ENCODE assay signal across 29 cellular contexts in genomic region chr16:5793556-5793955, GRCh38.
"Had no signal": no experiment of that assay in that cellular context is flagged by ENCODE, and none has a peak within 500 bp of the region (broad histone marks: within the 10 kb centered on the region; RNA-seq: fewer than 3 reads in every experiment).

No MANE protein-coding gene starts in this region.

- H3K9me3 Mint-ChIP-seq: activated CD4-positive, alpha-beta T cell treated with anti-CD3 and anti-CD28 coated beads, Interleukin-2, amount 10 ng/mL, durations not matched to agents 24 days and 14 days had no signal

- H3K4me1 Mint-ChIP-seq: activated CD4-positive, alpha-beta T cell treated with anti-CD3 and anti-CD28 coated beads for 36 hours; activated CD4-positive, alpha-beta T cell treated with anti-CD3 and anti-CD28 coated beads, Interleukin-2, amount 10 ng/mL, durations not matched to agents 24 days and 14 days; activated CD8-positive, alpha-beta memory T cell treated with anti-CD3 and anti-CD28 coated beads, Interleukin-2, amount 10 ng/mL, durations not matched to agents 7 days and 5 days; activated naive CD4-positive, alpha-beta T cell treated with anti-CD3 and anti-CD28 coated beads, Interleukin-2, amount 10 ng/mL, durations not matched to agents 7 days and 5 days; activated naive CD8-positive, alpha-beta T cell treated with anti-CD3 and anti-CD28 coated beads, Interleukin-2, amount 10 ng/mL, durations not matched to agents 7 days and 5 days; central memory CD8-positive, alpha-beta T cell had no signal

- H3K36me3 Mint-ChIP-seq: activated CD4-positive, alpha-beta memory T cell treated with anti-CD3 and anti-CD28 coated beads for 36 hours; activated CD8-positive, alpha-beta memory T cell treated with anti-CD3 and anti-CD28 coated beads, Interleukin-2, amount 10 ng/mL, durations not matched to agents 7 days and 5 days; activated naive CD4-positive, alpha-beta T cell treated with anti-CD3 and anti-CD28 coated beads, Interleukin-2, amount 10 ng/mL, durations not matched to agents 7 days and 5 days; activated naive CD4-positive, alpha-beta T cell treated with anti-CD3 and anti-CD28 coated beads, Interleukin-2, amount 50 U/mL, for 72 hours; activated naive CD8-positive, alpha-beta T cell treated with anti-CD3 and anti-CD28 coated beads, Interleukin-2, amount 10 ng/mL, durations not matched to agents 7 days and 5 days; brain had no signal

- H3K4me3 Mint-ChIP-seq: activated CD4-positive, alpha-beta memory T cell treated with anti-CD3 and anti-CD28 coated beads for 36 hours; activated CD4-positive, alpha-beta T cell treated with anti-CD3 and anti-CD28 coated beads for 36 hours; activated CD4-positive, alpha-beta T cell treated with anti-CD3 and anti-CD28 coated beads, Interleukin-2, amount 10 ng/mL, durations not matched to agents 24 days and 14 days; activated CD8-positive, alpha-beta memory T cell treated with anti-CD3 and anti-CD28 coated beads, Interleukin-2, amount 10 ng/mL, durations not matched to agents 7 days and 5 days; activated CD8-positive, alpha-beta T cell treated with anti-CD3 and anti-CD28 coated beads, Interleukin-2, amount 10 ng/mL, durations not matched to agents 7 days and 5 days; activated naive CD4-positive, alpha-beta T cell treated with anti-CD3 and anti-CD28 coated beads, Interleukin-2, amount 10 ng/mL, durations not matched to agents 7 days and 5 days; activated naive CD8-positive, alpha-beta T cell treated with anti-CD3 and anti-CD28 coated beads, Interleukin-2, amount 10 ng/mL, durations not matched to agents 7 days and 5 days; activated T-helper 1 cell treated with anti-CD3 and anti-CD28 coated beads, Interleukin-12 subunit alpha, Interleukin-12 subunit beta, Interleukin-2, Interleukin-4 antibody, amounts not matched to agents 30 ng/mL and 10 ng/mL and 1 ng/mL, durations not matched to agents 14 hours and 24 hours and 36 hours; brain; central memory CD8-positive, alpha-beta T cell; dendritic cell treated with granulocyte-macrophage colony-stimulating factor and Interleukin-4, amounts not matched to agents 40 ng/mL and 50 ng/mL, for 4 days; effector memory CD8-positive, alpha-beta T cell had no signal

- H3K4me1 ChIP-seq: ascending aorta, breast epithelium, esophagus muscularis mucosa, foreskin keratinocyte, gastrocnemius medialis had no signal

- H3K27me3 ChIP-seq: ascending aorta, breast epithelium, esophagus muscularis mucosa, foreskin keratinocyte, gastrocnemius medialis had no signal

- H3K27ac Mint-ChIP-seq: activated CD4-positive, alpha-beta memory T cell treated with anti-CD3 and anti-CD28 coated beads for 36 hours; activated CD4-positive, alpha-beta T cell treated with anti-CD3 and anti-CD28 coated beads for 36 hours; activated CD4-positive, alpha-beta T cell treated with anti-CD3 and anti-CD28 coated beads, Interleukin-2, amount 10 ng/mL, durations not matched to agents 24 days and 14 days; activated CD8-positive, alpha-beta memory T cell treated with anti-CD3 and anti-CD28 coated beads, Interleukin-2, amount 10 ng/mL, durations not matched to agents 7 days and 5 days; activated CD8-positive, alpha-beta T cell treated with anti-CD3 and anti-CD28 coated beads, Interleukin-2, amount 10 ng/mL, durations not matched to agents 7 days and 5 days; activated naive CD4-positive, alpha-beta T cell treated with anti-CD3 and anti-CD28 coated beads, Interleukin-2, amount 10 ng/mL, durations not matched to agents 7 days and 5 days; activated naive CD4-positive, alpha-beta T cell treated with anti-CD3 and anti-CD28 coated beads, Interleukin-2, amount 50 U/mL, for 72 hours; activated naive CD8-positive, alpha-beta T cell treated with anti-CD3 and anti-CD28 coated beads, Interleukin-2, amount 10 ng/mL, durations not matched to agents 7 days and 5 days; activated T-helper 1 cell treated with anti-CD3 and anti-CD28 coated beads, Interleukin-12 subunit alpha, Interleukin-12 subunit beta, Interleukin-2, Interleukin-4 antibody, amounts not matched to agents 30 ng/mL and 10 ng/mL and 1 ng/mL, durations not matched to agents 14 hours and 24 hours and 36 hours; brain; dendritic cell treated with granulocyte-macrophage colony-stimulating factor and Interleukin-4, amounts not matched to agents 40 ng/mL and 50 ng/mL, for 4 days; effector memory CD8-positive, alpha-beta T cell had no signal

- H3K9me3 ChIP-seq: ascending aorta, breast epithelium, esophagus muscularis mucosa, gastrocnemius medialis had no signal

- ATAC-seq: activated CD4-positive, alpha-beta T cell treated with anti-CD3 and anti-CD28 coated beads for 36 hours; activated CD8-positive, alpha-beta memory T cell treated with anti-CD3 and anti-CD28 coated beads, Interleukin-2, amount 10 ng/mL, durations not matched to agents 7 days and 5 days; activated CD8-positive, alpha-beta T cell treated with anti-CD3 and anti-CD28 coated beads, Interleukin-2, amount 10 ng/mL, durations not matched to agents 7 days and 5 days; activated naive CD4-positive, alpha-beta T cell treated with anti-CD3 and anti-CD28 coated beads, Interleukin-2, amount 50 U/mL, for 72 hours; effector memory CD8-positive, alpha-beta T cell; foreskin keratinocyte; gastrocnemius medialis had no signal

- DNase-seq: activated CD4-positive, alpha-beta memory T cell treated with anti-CD3 and anti-CD28 coated beads for 36 hours; activated CD4-positive, alpha-beta T cell treated with anti-CD3 and anti-CD28 coated beads for 36 hours; activated CD4-positive, alpha-beta T cell treated with anti-CD3 and anti-CD28 coated beads, Interleukin-2, amount 10 ng/mL, durations not matched to agents 24 days and 14 days; activated CD4-positive, CD25-positive, alpha-beta regulatory T cell; activated CD4-positive, CD25-positive, alpha-beta regulatory T cell treated with anti-CD3 and anti-CD28 coated beads, Interleukin-2, amount 50 U/mL, for 72 hours; activated CD8-positive, alpha-beta memory T cell treated with anti-CD3 and anti-CD28 coated beads, Interleukin-2, amount 10 ng/mL, durations not matched to agents 7 days and 5 days; activated CD8-positive, alpha-beta memory T cell treated with anti-CD3 and anti-CD28 coated beads, Interleukin-2, amount 50 U/mL, for 4 hours; activated CD8-positive, alpha-beta T cell treated with anti-CD3 and anti-CD28 coated beads, Interleukin-2, amount 10 ng/mL, durations not matched to agents 7 days and 5 days; activated gamma-delta T cell; activated naive CD4-positive, alpha-beta T cell; activated naive CD4-positive, alpha-beta T cell treated with anti-CD3 and anti-CD28 coated beads, Interleukin-2, amount 10 ng/mL, durations not matched to agents 7 days and 5 days; activated naive CD8-positive, alpha-beta T cell treated with anti-CD3 and anti-CD28 coated beads, Interleukin-2, amount 10 ng/mL, durations not matched to agents 7 days and 5 days; activated T-cell treated with anti-CD3 and anti-CD28 coated beads, Interleukin-2, amount 50 U/mL, for 1 hour; activated T-cell treated with anti-CD3 and anti-CD28 coated beads, Interleukin-2, amount 50 U/mL, for 48 hours; effector CD4-positive, alpha-beta T cell; effector memory CD8-positive, alpha-beta T cell; erythroblast; foreskin keratinocyte; gastrocnemius medialis; glutamatergic neuron had no signal

- H3K27ac ChIP-seq: ascending aorta, breast epithelium, coronary artery, esophagus muscularis mucosa, foreskin keratinocyte, gastrocnemius medialis had no signal

- H3K36me3 ChIP-seq: ascending aorta, breast epithelium, esophagus muscularis mucosa, gastrocnemius medialis had no signal

- H3K4me3 ChIP-seq: ascending aorta, breast epithelium, coronary artery, esophagus muscularis mucosa, gastrocnemius medialis had no signal

- H3K27me3 Mint-ChIP-seq: activated CD4-positive, alpha-beta memory T cell treated with anti-CD3 and anti-CD28 coated beads for 36 hours; activated CD4-positive, alpha-beta T cell treated with anti-CD3 and anti-CD28 coated beads for 36 hours; activated CD4-positive, alpha-beta T cell treated with anti-CD3 and anti-CD28 coated beads, Interleukin-2, amount 10 ng/mL, durations not matched to agents 24 days and 14 days; activated CD8-positive, alpha-beta memory T cell treated with anti-CD3 and anti-CD28 coated beads, Interleukin-2, amount 10 ng/mL, durations not matched to agents 7 days and 5 days; activated naive CD4-positive, alpha-beta T cell treated with anti-CD3 and anti-CD28 coated beads, Interleukin-2, amount 10 ng/mL, durations not matched to agents 7 days and 5 days; activated naive CD8-positive, alpha-beta T cell treated with anti-CD3 and anti-CD28 coated beads, Interleukin-2, amount 10 ng/mL, durations not matched to agents 7 days and 5 days; brain; central memory CD8-positive, alpha-beta T cell; dendritic cell treated with granulocyte-macrophage colony-stimulating factor and Interleukin-4, amounts not matched to agents 40 ng/mL and 50 ng/mL, for 4 days; effector memory CD8-positive, alpha-beta T cell had no signal
